1 cellular context compared by ENCODE assay signal in genomic region chr6:79525272-79526100, GRCh38.
TF ChIP-seq lines count a peak whose summit lies in the region.

No MANE protein-coding gene starts in this region.

TF ChIP-seq in HepG2, 621 proteins besides CTCF, POLR2A, EP300 and RAD21 (continued from another document and continues in another):
- TF ChIP-seq NR2F1 (CRISPR knock-in tag; IDR thresholded peaks at IDR 0.05) (no peak), ZNF510 (CRISPR knock-in tag; IDR thresholded peaks at IDR 0.05; ENCODE audit: low read depth) (no peak), ZNF530 (CRISPR knock-in tag; IDR thresholded peaks at IDR 0.05; ENCODE audit: low read depth) (no peak), TBX2 (CRISPR knock-in tag; IDR thresholded peaks at IDR 0.05; ENCODE audit: borderline replicate concordance) (peak; percentile 90), TRIM24 (CRISPR knock-in tag; IDR thresholded peaks at IDR 0.05) (no peak), DMAP1 (CRISPR knock-in tag; IDR thresholded peaks at IDR 0.05) (peak; percentile 80; the same call in 1 of the 2 replicates), SPEN (CRISPR knock-in tag; IDR thresholded peaks at IDR 0.05; ENCODE audit: low read depth) (0 out of 2 replicates have a peak, but pooled peaks have one; percentile 38), ASH2L (IDR thresholded peaks at IDR 0.05; ENCODE audit: insufficient read length, low read depth, low read length) (peak; percentile 81), POLR2G (IDR thresholded peaks at IDR 0.05; ENCODE audit: low read depth, low read length) (peak; percentile 45; the same call in 1 of the 2 replicates), STAT5B (CRISPR knock-in tag; IDR thresholded peaks at IDR 0.05) (no peak), ZNF709 (CRISPR knock-in tag; IDR thresholded peaks at IDR 0.05) (peak; percentile 53; the same call in 1 of the 2 replicates), POGK (CRISPR knock-in tag; conservative IDR thresholded peaks at IDR 0.05) (0 out of 2 replicates have a peak, but pooled peaks have one; percentile 23), NR2C2 (CRISPR knock-in tag; IDR thresholded peaks at IDR 0.05; ENCODE audit: borderline replicate concordance) (peak; percentile 26; the same call in 1 of the 2 replicates), ZNF674 (CRISPR knock-in tag; IDR thresholded peaks at IDR 0.05; ENCODE audit: low read depth) (no peak), ZFP62 (CRISPR knock-in tag; IDR thresholded peaks at IDR 0.05) (no peak), FOXA3 (CRISPR knock-in tag; IDR thresholded peaks at IDR 0.05) (peak; percentile 68), NCOR1 (IDR thresholded peaks at IDR 0.05; ENCODE audit: borderline replicate concordance, low read length) (peak; percentile 45; the same call in 1 of the 2 replicates), MZF1 (CRISPR knock-in tag; IDR thresholded peaks at IDR 0.05; ENCODE audit: borderline replicate concordance) (no peak), PRMT3 (CRISPR knock-in tag; IDR thresholded peaks at IDR 0.05; ENCODE audit: borderline replicate concordance, low read depth) (no peak), DR1 (CRISPR knock-in tag; IDR thresholded peaks at IDR 0.05) (no peak), ZNF441 (CRISPR knock-in tag; IDR thresholded peaks at IDR 0.05; ENCODE audit: borderline replicate concordance) (peak; percentile 65; the same call in 1 of the 2 replicates), ZNF562 (CRISPR knock-in tag; IDR thresholded peaks at IDR 0.05; ENCODE audit: borderline replicate concordance) (no peak), SP5 (CRISPR knock-in tag; IDR thresholded peaks at IDR 0.05; ENCODE audit: borderline replicate concordance, low read depth) (0 out of 2 replicates have a peak, but pooled peaks have one; percentile 9), ZMYM3 (CRISPR knock-in tag; IDR thresholded peaks at IDR 0.05) (peak; percentile 61), ZSCAN31 (CRISPR knock-in tag; IDR thresholded peaks at IDR 0.05; ENCODE audit: low read depth) (peak; percentile 52; the same call in 1 of the 2 replicates)
- TF ChIP-seq, protein P1, sequence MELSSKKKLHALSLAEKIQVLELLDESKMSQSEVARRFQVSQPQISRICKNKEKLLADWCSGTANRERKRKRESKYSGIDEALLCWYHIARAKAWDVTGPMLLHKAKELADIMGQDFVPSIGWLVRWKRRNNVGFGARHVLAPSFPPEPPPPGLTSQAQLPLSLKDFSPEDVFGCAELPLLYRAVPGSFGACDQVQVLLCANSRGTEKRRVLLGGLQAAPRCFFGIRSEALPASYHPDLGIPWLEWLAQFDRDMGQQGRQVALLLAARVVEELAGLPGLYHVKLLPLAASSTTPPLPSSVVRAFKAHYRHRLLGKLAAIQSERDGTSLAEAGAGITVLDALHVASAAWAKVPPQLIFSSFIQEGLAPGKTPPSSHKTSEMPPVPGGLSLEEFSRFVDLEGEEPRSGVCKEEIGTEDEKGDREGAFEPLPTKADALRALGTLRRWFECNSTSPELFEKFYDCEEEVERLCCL (CRISPR knock-in tag; IDR thresholded peaks at IDR 0.05; ENCODE audit: borderline replicate concordance), result no peak
- TF ChIP-seq, protein P2, sequence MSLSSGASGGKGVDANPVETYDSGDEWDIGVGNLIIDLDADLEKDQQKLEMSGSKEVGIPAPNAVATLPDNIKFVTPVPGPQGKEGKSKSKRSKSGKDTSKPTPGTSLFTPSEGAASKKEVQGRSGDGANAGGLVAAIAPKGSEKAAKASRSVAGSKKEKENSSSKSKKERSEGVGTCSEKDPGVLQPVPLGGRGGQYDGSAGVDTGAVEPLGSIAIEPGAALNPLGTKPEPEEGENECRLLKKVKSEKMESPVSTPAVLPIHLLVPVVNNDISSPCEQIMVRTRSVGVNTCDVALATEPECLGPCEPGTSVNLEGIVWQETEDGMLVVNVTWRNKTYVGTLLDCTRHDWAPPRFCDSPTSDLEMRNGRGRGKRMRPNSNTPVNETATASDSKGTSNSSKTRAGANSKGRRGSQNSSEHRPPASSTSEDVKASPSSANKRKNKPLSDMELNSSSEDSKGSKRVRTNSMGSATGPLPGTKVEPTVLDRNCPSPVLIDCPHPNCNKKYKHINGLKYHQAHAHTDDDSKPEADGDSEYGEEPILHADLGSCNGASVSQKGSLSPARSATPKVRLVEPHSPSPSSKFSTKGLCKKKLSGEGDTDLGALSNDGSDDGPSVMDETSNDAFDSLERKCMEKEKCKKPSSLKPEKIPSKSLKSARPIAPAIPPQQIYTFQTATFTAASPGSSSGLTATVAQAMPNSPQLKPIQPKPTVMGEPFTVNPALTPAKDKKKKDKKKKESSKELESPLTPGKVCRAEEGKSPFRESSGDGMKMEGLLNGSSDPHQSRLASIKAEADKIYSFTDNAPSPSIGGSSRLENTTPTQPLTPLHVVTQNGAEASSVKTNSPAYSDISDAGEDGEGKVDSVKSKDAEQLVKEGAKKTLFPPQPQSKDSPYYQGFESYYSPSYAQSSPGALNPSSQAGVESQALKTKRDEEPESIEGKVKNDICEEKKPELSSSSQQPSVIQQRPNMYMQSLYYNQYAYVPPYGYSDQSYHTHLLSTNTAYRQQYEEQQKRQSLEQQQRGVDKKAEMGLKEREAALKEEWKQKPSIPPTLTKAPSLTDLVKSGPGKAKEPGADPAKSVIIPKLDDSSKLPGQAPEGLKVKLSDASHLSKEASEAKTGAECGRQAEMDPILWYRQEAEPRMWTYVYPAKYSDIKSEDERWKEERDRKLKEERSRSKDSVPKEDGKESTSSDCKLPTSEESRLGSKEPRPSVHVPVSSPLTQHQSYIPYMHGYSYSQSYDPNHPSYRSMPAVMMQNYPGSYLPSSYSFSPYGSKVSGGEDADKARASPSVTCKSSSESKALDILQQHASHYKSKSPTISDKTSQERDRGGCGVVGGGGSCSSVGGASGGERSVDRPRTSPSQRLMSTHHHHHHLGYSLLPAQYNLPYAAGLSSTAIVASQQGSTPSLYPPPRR (CRISPR knock-in tag; IDR thresholded peaks at IDR 0.05; ENCODE audit: borderline replicate concordance), result peak; percentile 81
- TF ChIP-seq, protein P3, sequence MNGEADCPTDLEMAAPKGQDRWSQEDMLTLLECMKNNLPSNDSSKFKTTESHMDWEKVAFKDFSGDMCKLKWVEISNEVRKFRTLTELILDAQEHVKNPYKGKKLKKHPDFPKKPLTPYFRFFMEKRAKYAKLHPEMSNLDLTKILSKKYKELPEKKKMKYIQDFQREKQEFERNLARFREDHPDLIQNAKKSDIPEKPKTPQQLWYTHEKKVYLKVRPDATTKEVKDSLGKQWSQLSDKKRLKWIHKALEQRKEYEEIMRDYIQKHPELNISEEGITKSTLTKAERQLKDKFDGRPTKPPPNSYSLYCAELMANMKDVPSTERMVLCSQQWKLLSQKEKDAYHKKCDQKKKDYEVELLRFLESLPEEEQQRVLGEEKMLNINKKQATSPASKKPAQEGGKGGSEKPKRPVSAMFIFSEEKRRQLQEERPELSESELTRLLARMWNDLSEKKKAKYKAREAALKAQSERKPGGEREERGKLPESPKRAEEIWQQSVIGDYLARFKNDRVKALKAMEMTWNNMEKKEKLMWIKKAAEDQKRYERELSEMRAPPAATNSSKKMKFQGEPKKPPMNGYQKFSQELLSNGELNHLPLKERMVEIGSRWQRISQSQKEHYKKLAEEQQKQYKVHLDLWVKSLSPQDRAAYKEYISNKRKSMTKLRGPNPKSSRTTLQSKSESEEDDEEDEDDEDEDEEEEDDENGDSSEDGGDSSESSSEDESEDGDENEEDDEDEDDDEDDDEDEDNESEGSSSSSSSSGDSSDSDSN (CRISPR knock-in tag; IDR thresholded peaks at IDR 0.05), result peak; percentile 56
- TF ChIP-seq, protein P4, sequence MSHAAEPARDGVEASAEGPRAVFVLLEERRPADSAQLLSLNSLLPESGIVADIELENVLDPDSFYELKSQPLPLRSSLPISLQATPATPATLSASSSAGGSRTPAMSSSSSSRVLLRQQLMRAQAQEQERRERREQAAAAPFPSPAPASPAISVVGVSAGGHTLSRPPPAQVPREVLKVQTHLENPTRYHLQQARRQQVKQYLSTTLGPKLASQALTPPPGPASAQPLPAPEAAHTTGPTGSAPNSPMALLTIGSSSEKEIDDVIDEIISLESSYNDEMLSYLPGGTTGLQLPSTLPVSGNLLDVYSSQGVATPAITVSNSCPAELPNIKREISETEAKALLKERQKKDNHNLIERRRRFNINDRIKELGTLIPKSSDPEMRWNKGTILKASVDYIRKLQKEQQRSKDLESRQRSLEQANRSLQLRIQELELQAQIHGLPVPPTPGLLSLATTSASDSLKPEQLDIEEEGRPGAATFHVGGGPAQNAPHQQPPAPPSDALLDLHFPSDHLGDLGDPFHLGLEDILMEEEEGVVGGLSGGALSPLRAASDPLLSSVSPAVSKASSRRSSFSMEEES (CRISPR knock-in tag; IDR thresholded peaks at IDR 0.05), result peak; percentile 68
- TF ChIP-seq, protein P5, sequence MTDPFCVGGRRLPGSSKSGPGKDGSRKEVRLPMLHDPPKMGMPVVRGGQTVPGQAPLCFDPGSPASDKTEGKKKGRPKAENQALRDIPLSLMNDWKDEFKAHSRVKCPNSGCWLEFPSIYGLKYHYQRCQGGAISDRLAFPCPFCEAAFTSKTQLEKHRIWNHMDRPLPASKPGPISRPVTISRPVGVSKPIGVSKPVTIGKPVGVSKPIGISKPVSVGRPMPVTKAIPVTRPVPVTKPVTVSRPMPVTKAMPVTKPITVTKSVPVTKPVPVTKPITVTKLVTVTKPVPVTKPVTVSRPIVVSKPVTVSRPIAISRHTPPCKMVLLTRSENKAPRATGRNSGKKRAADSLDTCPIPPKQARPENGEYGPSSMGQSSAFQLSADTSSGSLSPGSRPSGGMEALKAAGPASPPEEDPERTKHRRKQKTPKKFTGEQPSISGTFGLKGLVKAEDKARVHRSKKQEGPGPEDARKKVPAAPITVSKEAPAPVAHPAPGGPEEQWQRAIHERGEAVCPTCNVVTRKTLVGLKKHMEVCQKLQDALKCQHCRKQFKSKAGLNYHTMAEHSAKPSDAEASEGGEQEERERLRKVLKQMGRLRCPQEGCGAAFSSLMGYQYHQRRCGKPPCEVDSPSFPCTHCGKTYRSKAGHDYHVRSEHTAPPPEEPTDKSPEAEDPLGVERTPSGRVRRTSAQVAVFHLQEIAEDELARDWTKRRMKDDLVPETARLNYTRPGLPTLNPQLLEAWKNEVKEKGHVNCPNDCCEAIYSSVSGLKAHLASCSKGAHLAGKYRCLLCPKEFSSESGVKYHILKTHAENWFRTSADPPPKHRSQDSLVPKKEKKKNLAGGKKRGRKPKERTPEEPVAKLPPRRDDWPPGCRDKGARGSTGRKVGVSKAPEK (CRISPR knock-in tag; IDR thresholded peaks at IDR 0.05; ENCODE audit: borderline replicate concordance), result peak; percentile 58; the same call in 1 of the 2 replicates
- TF ChIP-seq, protein P6, sequence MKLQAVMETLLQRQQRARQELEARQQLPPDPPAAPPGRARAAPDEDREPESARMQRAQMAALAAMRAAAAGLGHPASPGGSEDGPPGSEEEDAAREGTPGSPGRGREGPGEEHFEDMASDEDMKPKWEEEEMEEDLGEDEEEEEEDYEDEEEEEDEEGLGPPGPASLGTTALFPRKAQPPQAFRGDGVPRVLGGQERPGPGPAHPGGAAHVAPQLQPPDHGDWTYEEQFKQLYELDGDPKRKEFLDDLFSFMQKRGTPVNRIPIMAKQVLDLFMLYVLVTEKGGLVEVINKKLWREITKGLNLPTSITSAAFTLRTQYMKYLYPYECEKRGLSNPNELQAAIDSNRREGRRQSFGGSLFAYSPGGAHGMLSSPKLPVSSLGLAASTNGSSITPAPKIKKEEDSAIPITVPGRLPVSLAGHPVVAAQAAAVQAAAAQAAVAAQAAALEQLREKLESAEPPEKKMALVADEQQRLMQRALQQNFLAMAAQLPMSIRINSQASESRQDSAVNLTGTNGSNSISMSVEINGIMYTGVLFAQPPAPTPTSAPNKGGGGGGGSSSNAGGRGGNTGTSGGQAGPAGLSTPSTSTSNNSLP (IDR thresholded peaks at IDR 0.05; ENCODE audit: low read depth, low read length), result peak; percentile 62
- TF ChIP-seq, protein P7, sequence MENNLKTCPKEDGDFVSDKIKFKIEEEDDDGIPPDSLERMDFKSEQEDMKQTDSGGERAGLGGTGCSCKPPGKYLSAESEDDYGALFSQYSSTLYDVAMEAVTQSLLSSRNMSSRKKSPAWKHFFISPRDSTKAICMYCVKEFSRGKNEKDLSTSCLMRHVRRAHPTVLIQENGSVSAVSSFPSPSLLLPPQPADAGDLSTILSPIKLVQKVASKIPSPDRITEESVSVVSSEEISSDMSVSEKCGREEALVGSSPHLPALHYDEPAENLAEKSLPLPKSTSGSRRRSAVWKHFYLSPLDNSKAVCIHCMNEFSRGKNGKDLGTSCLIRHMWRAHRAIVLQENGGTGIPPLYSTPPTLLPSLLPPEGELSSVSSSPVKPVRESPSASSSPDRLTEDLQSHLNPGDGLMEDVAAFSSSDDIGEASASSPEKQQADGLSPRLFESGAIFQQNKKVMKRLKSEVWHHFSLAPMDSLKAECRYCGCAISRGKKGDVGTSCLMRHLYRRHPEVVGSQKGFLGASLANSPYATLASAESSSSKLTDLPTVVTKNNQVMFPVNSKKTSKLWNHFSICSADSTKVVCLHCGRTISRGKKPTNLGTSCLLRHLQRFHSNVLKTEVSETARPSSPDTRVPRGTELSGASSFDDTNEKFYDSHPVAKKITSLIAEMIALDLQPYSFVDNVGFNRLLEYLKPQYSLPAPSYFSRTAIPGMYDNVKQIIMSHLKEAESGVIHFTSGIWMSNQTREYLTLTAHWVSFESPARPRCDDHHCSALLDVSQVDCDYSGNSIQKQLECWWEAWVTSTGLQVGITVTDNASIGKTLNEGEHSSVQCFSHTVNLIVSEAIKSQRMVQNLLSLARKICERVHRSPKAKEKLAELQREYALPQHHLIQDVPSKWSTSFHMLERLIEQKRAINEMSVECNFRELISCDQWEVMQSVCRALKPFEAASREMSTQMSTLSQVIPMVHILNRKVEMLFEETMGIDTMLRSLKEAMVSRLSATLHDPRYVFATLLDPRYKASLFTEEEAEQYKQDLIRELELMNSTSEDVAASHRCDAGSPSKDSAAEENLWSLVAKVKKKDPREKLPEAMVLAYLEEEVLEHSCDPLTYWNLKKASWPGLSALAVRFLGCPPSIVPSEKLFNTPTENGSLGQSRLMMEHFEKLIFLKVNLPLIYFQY (CRISPR knock-in tag; IDR thresholded peaks at IDR 0.05; ENCODE audit: borderline replicate concordance), result peak; percentile 83
